8 cellular contexts compared by ENCODE assay signal in genomic region chr19:18700501-18701249, GRCh38. TPM values are rescaled to one million over a fixed set of nuclear protein-coding genes. Genes with fewer than 3 reads are reported as not detected.
DNase-seq lines count a peak whose midpoint lies in the region; ATAC-seq and TF ChIP-seq lines count a peak whose summit lies in the region.

No MANE protein-coding gene starts in this region.

- H3K27me3 Mint-ChIP-seq in activated CD8-positive, alpha-beta T cell treated with anti-CD3 and anti-CD28 coated beads for 36 hours: no peaks in the 10 kb centered on the region

- CTCF ChIA-PET in activated CD8-positive, alpha-beta T cell treated with anti-CD3 and anti-CD28 coated beads for 36 hours (lab: Charles Lee): interaction anchor here (0.7 kb wide), 1 partner anchor 181 kb away, joined by 3 read pairs; no protein-coding TSS in a partner anchor

- TF ChIP-seq CTCF in activated CD8-positive, alpha-beta T cell treated with anti-CD3 and anti-CD28 coated beads for 36 hours (IDR thresholded peaks at IDR 0.05): no peak

- no peak overlapping the region for H3K27ac ChIP-seq in mesodermal cell (ENCODE audit: low read depth, low read length, severe bottlenecking)

- ATAC-seq in HG02610 (IDR thresholded peaks at IDR 0.05; ENCODE audit: unreplicated experiment): peak; percentile 69
- peak; percentile 93 for ATAC-seq in activated CD8-positive, alpha-beta T cell treated with anti-CD3 and anti-CD28 coated beads for 36 hours
- ATAC-seq in GM18519 (IDR thresholded peaks at IDR 0.05; ENCODE audit: low FRiP score, unreplicated experiment): no peak

- no peaks in the 10 kb centered on the region for H3K36me3 ChIP-seq in mesodermal cell (ENCODE audit: control insufficient read depth, insufficient read depth, low read length)

- peaks cover 31% of the 10 kb centered on the region for H3K4me1 Mint-ChIP-seq in activated CD8-positive, alpha-beta T cell treated with anti-CD3 and anti-CD28 coated beads for 36 hours (ENCODE audit: low read depth)

- peak overlapping the region; percentile 67 for H3K27ac Mint-ChIP-seq in activated CD8-positive, alpha-beta T cell treated with anti-CD3 and anti-CD28 coated beads for 36 hours

- H3K4me1 ChIP-seq in mesodermal cell (ENCODE audit: control insufficient read depth, insufficient read depth, low read length, poor library complexity, severe bottlenecking): peaks cover 9% of the 10 kb centered on the region

- 6 to 9% methylated on average over 27 to 28 of the region's 35 CpGs for WGBS in mesodermal cell (ENCODE audit: insufficient coverage in 2 of 2), 2 experiments

- H3K4me3 ChIP-seq in mesodermal cell (ENCODE audit: extremely low read depth, insufficient read depth, low read length, poor library complexity, severe bottlenecking): peak overlapping the region; percentile 14

- peak overlapping the region; percentile 71 for H3K4me3 Mint-ChIP-seq in activated CD8-positive, alpha-beta T cell treated with anti-CD3 and anti-CD28 coated beads for 36 hours

- H3K9me3 ChIP-seq in mesodermal cell (ENCODE audit: control insufficient read depth, low read length): no peaks in the 10 kb centered on the region

- no peaks in the 10 kb centered on the region for H3K36me3 Mint-ChIP-seq in activated CD8-positive, alpha-beta T cell treated with anti-CD3 and anti-CD28 coated beads for 36 hours (ENCODE audit: low read depth)

- intact Hi-C loops in activated CD8-positive, alpha-beta T cell treated with anti-CD3 and anti-CD28 coated beads for 36 hours (cut with micrococcal nuclease): no loop called here

- POLR2A ChIA-PET in activated CD8-positive, alpha-beta T cell treated with anti-CD3 and anti-CD28 coated beads for 36 hours (lab: Charles Lee): interaction anchor here (0.7 to 1.0 kb wide), 2 partner anchors 15 to 145 kb away, joined by 3 to 4 read pairs; no protein-coding TSS in a partner anchor

- H3K9me3 Mint-ChIP-seq in activated CD8-positive, alpha-beta T cell treated with anti-CD3 and anti-CD28 coated beads for 36 hours: no peaks in the 10 kb centered on the region

- DNase-seq in GM03348 (ENCODE audit: low spot score): peak; percentile 93
- DNase-seq in NCI-H2171 (lab: John Stamatoyannopoulos, UW): peak; percentile 86
- DNase-seq in activated CD8-positive, alpha-beta T cell treated with anti-CD3 and anti-CD28 coated beads for 36 hours: peak; percentile 76
- DNase-seq in effector CD4-positive, alpha-beta T cell: peak; percentile 64
- peak; percentile 44 for DNase-seq in stimulated activated CD8-positive, alpha-beta memory T cell treated with anti-CD3 and anti-CD28 coated beads, Interleukin-15, amount 100 ng/mL, for 24 hours (ENCODE audit: low read depth)

RNA-seq across cellular contexts. Expression of gene CRTC1, which starts 17.2 kb away (rescaled TPM):
- total RNA-seq in activated CD8-positive, alpha-beta T cell treated with anti-CD3 and anti-CD28 coated beads for 36 hours: 1 to 10 TPM; 4.4 to 4.5 TPM
- 11.8 TPM for polyA plus RNA-seq in mesodermal cell (2013, experiment 1 of 2)
- 9.2 TPM for polyA plus RNA-seq in mesodermal cell (2013, experiment 2 of 2)
